Comparison of ENCODE assay signal across 17 cellular contexts in genomic region chr11:10648896-10649295, GRCh38. TPM values are rescaled to one million over a fixed set of nuclear protein-coding genes. Genes with fewer than 3 reads are reported as not detected.
DNase-seq lines count a peak whose midpoint lies in the region; ATAC-seq and TF ChIP-seq lines count a peak whose summit lies in the region.
"Had no signal": no experiment of that assay in that cellular context is flagged by ENCODE, and none has a peak within 500 bp of the region (broad histone marks: within the 10 kb centered on the region; RNA-seq: fewer than 3 reads in every experiment).

No MANE protein-coding gene starts in this region.

- H3K4me3 ChIP-seq in left ventricle myocardium inferior: no peak overlapping the region
- H3K4me3 ChIP-seq: GM12878 had no signal

- H3K27ac Mint-ChIP-seq in stimulated activated memory B cell treated with anti-CD40 and anti-IgM and Interleukin-4, amounts not matched to agents 10 μg/mL and 1 μg/mL and 100 μg/mL, for 72 hours: peak overlapping the region; percentile 58

- DNase-seq in left ventricle myocardium inferior (no peak), Right ventricle myocardium superior (no peak), NCI-H2081 (lab: John Stamatoyannopoulos, UW) (no peak), ureter (ENCODE audit: low spot score) (no peak), hepatic stellate cell (ENCODE audit: low spot score) (no peak), HuH-7.5 (ENCODE audit: low spot score) (no peak)
- DNase-seq: 8988T, KBM-7, NCI-H1048, NCI-H446, NCI-H748 treated with DMSO at 0.1 percent for 48 hours, PC-3 had no signal

- H3K36me3 ChIP-seq in left ventricle myocardium inferior: no peaks in the 10 kb centered on the region

- peaks cover 54% of the 10 kb centered on the region for H3K4me1 Mint-ChIP-seq in stimulated activated memory B cell treated with anti-CD40 and anti-IgM and Interleukin-4, amounts not matched to agents 10 μg/mL and 1 μg/mL and 100 μg/mL, for 72 hours

- peak overlapping the region; percentile 42 for H3K27ac ChIP-seq in left ventricle myocardium inferior (replicated peaks)
- H3K27ac ChIP-seq in layer of hippocampus (ENCODE audit: low read depth, low read length): peak overlapping the region; percentile 3
- H3K27ac ChIP-seq: C4-2B, HL-60 had no signal

- no peak for TF ChIP-seq CTCF in left ventricle myocardium inferior (IDR thresholded peaks at IDR 0.05; ENCODE audit: borderline replicate concordance)

- ATAC-seq in Right ventricle myocardium superior (ENCODE audit: poor library complexity): no peak
- ATAC-seq in stimulated activated memory B cell treated with anti-CD40 and anti-IgM and Interleukin-4, amounts not matched to agents 10 μg/mL and 1 μg/mL and 100 μg/mL, for 72 hours: no peak
- ATAC-seq: GM12878, PC-3 had no signal

- no peaks in the 10 kb centered on the region for H3K27me3 ChIP-seq in left ventricle myocardium inferior (ENCODE audit: low read depth)
- H3K27me3 ChIP-seq in layer of hippocampus (ENCODE audit: control insufficient read depth, insufficient read depth, low read length): no peaks in the 10 kb centered on the region

- H3K4me3 Mint-ChIP-seq in stimulated activated memory B cell treated with anti-CD40 and anti-IgM and Interleukin-4, amounts not matched to agents 10 μg/mL and 1 μg/mL and 100 μg/mL, for 72 hours: no peak overlapping the region

- no peaks in the 10 kb centered on the region for H3K9me3 Mint-ChIP-seq in stimulated activated memory B cell treated with anti-CD40 and anti-IgM and Interleukin-4, amounts not matched to agents 10 μg/mL and 1 μg/mL and 100 μg/mL, for 72 hours

- intact Hi-C loops in left ventricle myocardium inferior (cut with micrococcal nuclease) (no loop called here), Right ventricle myocardium superior (cut with DNase I) (no loop called here)

- no peaks in the 10 kb centered on the region for H3K36me3 Mint-ChIP-seq in stimulated activated memory B cell treated with anti-CD40 and anti-IgM and Interleukin-4, amounts not matched to agents 10 μg/mL and 1 μg/mL and 100 μg/mL, for 72 hours

- peaks cover 19% of the 10 kb centered on the region for H3K4me1 ChIP-seq in left ventricle myocardium inferior

- H3K9me3 ChIP-seq in left ventricle myocardium inferior (replicated peaks): no peaks in the 10 kb centered on the region

- H3K27me3 Mint-ChIP-seq in stimulated activated memory B cell treated with anti-CD40 and anti-IgM and Interleukin-4, amounts not matched to agents 10 μg/mL and 1 μg/mL and 100 μg/mL, for 72 hours: no peaks in the 10 kb centered on the region

RNA-seq across cellular contexts. Expression of gene IRAG1, which starts 44.7 kb away (rescaled TPM):
- total RNA-seq in left ventricle myocardium inferior: 5.1 TPM
- 4.5 TPM for total RNA-seq in Right ventricle myocardium superior
- total RNA-seq in ureter: 75.5 TPM
- total RNA-seq: PC-3 had no signal

Comparison
In these comparisons a context has a peak if more than half of its experiments do, and no peak if none do; other contexts are left out.
1. RNA of gene IRAG1, which starts 44.7 kb away (total RNA-seq): 75.5 TPM in ureter (single experiment); 5.1 TPM in left ventricle myocardium inferior (single experiment) and 4.5 TPM in Right ventricle myocardium superior (single experiment); every median in the first group is over 10 times any median in the second.